In the genomic region with DNA sequence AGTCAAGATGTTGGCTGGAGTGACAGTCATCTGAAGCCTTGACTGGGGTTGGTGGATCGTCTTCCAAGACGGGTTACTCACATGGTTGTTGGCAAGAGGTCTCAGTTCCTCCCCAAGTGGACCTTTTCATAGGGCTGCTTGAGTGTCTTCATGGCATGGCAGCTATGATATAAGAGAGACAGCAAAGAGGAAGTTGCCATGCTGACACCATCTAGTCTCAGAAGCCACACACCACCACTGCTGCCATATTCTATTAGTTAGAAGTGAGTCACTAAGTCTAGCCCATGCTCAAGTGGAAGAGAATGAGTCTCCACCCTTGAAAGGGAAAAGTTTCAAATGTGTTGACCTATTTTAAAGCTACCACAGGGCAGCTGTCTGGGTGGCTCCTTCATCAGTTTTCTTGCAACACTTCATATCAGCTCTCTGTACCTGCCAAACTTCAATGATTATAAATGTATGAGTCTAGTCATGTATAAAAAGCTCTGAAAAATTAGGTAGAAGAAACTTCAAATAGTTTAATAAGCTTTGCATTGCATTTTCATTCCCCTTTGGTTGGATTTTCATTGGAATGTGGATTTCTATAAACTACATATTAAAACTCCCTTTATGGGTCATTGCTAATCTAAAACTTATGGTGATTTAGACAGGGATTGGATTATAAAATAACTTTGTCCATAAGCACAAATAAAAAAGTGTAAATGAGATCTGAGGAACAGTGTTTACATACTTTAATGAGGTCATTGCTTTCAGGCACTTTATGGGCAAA, we compare ENCODE assay signal across 9 cellular contexts.
DNase-seq lines count a peak whose midpoint lies in the region; ATAC-seq, FAIRE-seq and TF ChIP-seq lines count a peak whose summit lies in the region.
"Had no signal": no experiment of that assay in that cellular context is flagged by ENCODE, and none has a peak within 500 bp of the region (broad histone marks: within the 10 kb centered on the region; RNA-seq: fewer than 3 reads in every experiment).

No MANE protein-coding gene starts in this region.

- peak; percentile 100 for ATAC-seq in stimulated activated effector memory CD8-positive, alpha-beta T cell treated with anti-CD3 and anti-CD28 coated beads, Interleukin-12 subunit alpha, Interleukin-12 subunit beta, amount 100 ng/mL, for 72 hours
- ATAC-seq in GM19467 (IDR thresholded peaks at IDR 0.05; ENCODE audit: unreplicated experiment) = no peak

- FAIRE-seq in endometrium (lab: Jason Lieb, UNC) = peak; percentile 64

- H3K9me3 Mint-ChIP-seq in activated naive CD4-positive, alpha-beta T cell treated with anti-CD3 and anti-CD28 coated beads, Interleukin-2, amount 10 ng/mL, durations not matched to agents 7 days and 5 days = peaks cover 2% of the 10 kb centered on the region
- H3K9me3 Mint-ChIP-seq in stimulated activated effector memory CD8-positive, alpha-beta T cell treated with anti-CD3 and anti-CD28 coated beads, Interleukin-12 subunit alpha, Interleukin-12 subunit beta, amount 100 ng/mL, for 72 hours = peaks cover 4% of the 10 kb centered on the region

- no peaks in the 10 kb centered on the region for H3K36me3 Mint-ChIP-seq in activated naive CD4-positive, alpha-beta T cell treated with anti-CD3 and anti-CD28 coated beads, Interleukin-2, amount 10 ng/mL, durations not matched to agents 7 days and 5 days
- H3K36me3 Mint-ChIP-seq in stimulated activated effector memory CD8-positive, alpha-beta T cell treated with anti-CD3 and anti-CD28 coated beads, Interleukin-12 subunit alpha, Interleukin-12 subunit beta, amount 100 ng/mL, for 72 hours = no peaks in the 10 kb centered on the region

- H3K27me3 Mint-ChIP-seq in activated naive CD4-positive, alpha-beta T cell treated with anti-CD3 and anti-CD28 coated beads, Interleukin-2, amount 10 ng/mL, durations not matched to agents 7 days and 5 days = no peaks in the 10 kb centered on the region

- H3K4me1 Mint-ChIP-seq in activated naive CD4-positive, alpha-beta T cell treated with anti-CD3 and anti-CD28 coated beads, Interleukin-2, amount 10 ng/mL, durations not matched to agents 7 days and 5 days = peaks cover 2% of the 10 kb centered on the region
- H3K4me1 Mint-ChIP-seq in stimulated activated effector memory CD8-positive, alpha-beta T cell treated with anti-CD3 and anti-CD28 coated beads, Interleukin-12 subunit alpha, Interleukin-12 subunit beta, amount 100 ng/mL, for 72 hours = peaks cover 20% of the 10 kb centered on the region

- no peak for TF ChIP-seq CTCF in GM13977 (IDR thresholded peaks at IDR 0.05; ENCODE audit: extremely low read depth, insufficient read depth, missing control alignments)

- peak; percentile 4 for DNase-seq in activated naive CD4-positive, alpha-beta T cell treated with Interleukin-2 at 50 U/mL for 16 hours
- DNase-seq in activated naive CD4-positive, alpha-beta T cell treated with anti-CD3 and anti-CD28 coated beads, Interleukin-2, amount 10 ng/mL, durations not matched to agents 7 days and 5 days = no peak
- DNase-seq in NOMO-1 treated with dmso at 0.1 percent for 144 hours (lab: John Stamatoyannopoulos, UW; ENCODE audit: unreplicated experiment) = peak; percentile 52
- DNase-seq in stimulated activated effector memory CD8-positive, alpha-beta T cell treated with anti-CD3 and anti-CD28 coated beads, Interleukin-12 subunit alpha, Interleukin-12 subunit beta, amount 100 ng/mL, for 72 hours (ENCODE audit: low spot score in 2 of 2) = peak in 1 of 2 donors; percentile 50
- no peak for DNase-seq in GM13977 (ENCODE audit: low spot score)
- no peak for DNase-seq in HT-29 (ENCODE audit: low spot score)
- DNase-seq: heart right ventricle had no signal

- H3K4me3 Mint-ChIP-seq in activated naive CD4-positive, alpha-beta T cell treated with anti-CD3 and anti-CD28 coated beads, Interleukin-2, amount 10 ng/mL, durations not matched to agents 7 days and 5 days = no peak overlapping the region
- H3K4me3 Mint-ChIP-seq in stimulated activated effector memory CD8-positive, alpha-beta T cell treated with anti-CD3 and anti-CD28 coated beads, Interleukin-12 subunit alpha, Interleukin-12 subunit beta, amount 100 ng/mL, for 72 hours = peak overlapping the region; percentile 20

- in situ Hi-C loops in GM13977 (cut with MboI; ENCODE audit: low pct_unique_long_range_greater_than_20kb, low sequenced_read_pairs, unreplicated experiment) = no loop called here

- no peak overlapping the region for H3K27ac Mint-ChIP-seq in activated naive CD4-positive, alpha-beta T cell treated with anti-CD3 and anti-CD28 coated beads, Interleukin-2, amount 10 ng/mL, durations not matched to agents 7 days and 5 days
- peak overlapping the region; percentile 79 for H3K27ac Mint-ChIP-seq in stimulated activated effector memory CD8-positive, alpha-beta T cell treated with anti-CD3 and anti-CD28 coated beads, Interleukin-12 subunit alpha, Interleukin-12 subunit beta, amount 100 ng/mL, for 72 hours

- CTCF ChIA-PET in activated naive CD4-positive, alpha-beta T cell treated with anti-CD3 and anti-CD28 coated beads, Interleukin-2, amount 10 ng/mL, durations not matched to agents 7 days and 5 days (lab: Charles Lee) = no interaction called here

Comparison
In these comparisons a context has a peak if more than half of its experiments do, and no peak if none do; other contexts are left out.
1. DNase-seq: peak in activated naive CD4-positive, alpha-beta T cell treated with Interleukin-2 at 50 U/mL for 16 hours (single experiment) and NOMO-1 treated with dmso at 0.1 percent for 144 hours (single experiment); none in activated naive CD4-positive, alpha-beta T cell treated with anti-CD3 and anti-CD28 coated beads, Interleukin-2, amount 10 ng/mL, durations not matched to agents 7 days and 5 days (single experiment), GM13977 (single experiment) and HT-29 (single experiment).